ENCODE assay signal across 1 cellular context in genomic region chr1:109863699-109864062, GRCh38.
TF ChIP-seq lines count a peak whose summit lies in the region.

No MANE protein-coding gene starts in this region.

TF ChIP-seq in IMR-90, 13 proteins besides CTCF, POLR2A, EP300 and RAD21 (continued from another document):
- TF ChIP-seq MXI1 (IDR thresholded peaks at IDR 0.05; ENCODE audit: borderline replicate concordance, low read depth, low read length) (no peak), MAFK (IDR thresholded peaks at IDR 0.05; ENCODE audit: low read depth, low read length) (no peak), USF2 (IDR thresholded peaks at IDR 0.05; ENCODE audit: low read depth, low read length) (no peak), SMC3 (IDR thresholded peaks at IDR 0.05; ENCODE audit: low read depth, low read length) (no peak), FOS (IDR thresholded peaks at IDR 0.05; ENCODE audit: low read depth, low read length) (no peak), CHD1 (IDR thresholded peaks at IDR 0.05; ENCODE audit: low read depth, low read length) (no peak), NFE2L2 (IDR thresholded peaks at IDR 0.05; ENCODE audit: low read depth, low read length) (no peak), ELK1 (IDR thresholded peaks at IDR 0.05; ENCODE audit: borderline replicate concordance, low read depth, low read length) (no peak)
